ENCODE assay signal across 13 cellular contexts in genomic region chr4:74969507-74970474, GRCh38. TPM values are rescaled to one million over a fixed set of nuclear protein-coding genes. Genes with fewer than 3 reads are reported as not detected.
A peak's percentile ranks its signal among the peaks of the same experiment; 100 is the strongest.
DNase-seq lines count a peak whose midpoint lies in the region; ATAC-seq lines count a peak whose summit lies in the region.
"Had no signal": no experiment of that assay in that cellular context is flagged by ENCODE, and none has a peak within 500 bp of the region (broad histone marks: within the 10 kb centered on the region; RNA-seq: fewer than 3 reads in every experiment).

No MANE protein-coding gene starts in this region.

- no peaks in the 10 kb centered on the region for H3K79me2 ChIP-seq in mesendoderm (ENCODE audit: control insufficient read depth, insufficient read depth, low read length)

- peaks cover 7% of the 10 kb centered on the region for H3K4me1 ChIP-seq in mesendoderm (ENCODE audit: control insufficient read depth, low read depth, low read length)

- H2AK5ac ChIP-seq in mesendoderm (ENCODE audit: low read length) = no peak overlapping the region

- ATAC-seq in GM21367 (IDR thresholded peaks at IDR 0.05; ENCODE audit: unreplicated experiment) (no peak), HG03108 (IDR thresholded peaks at IDR 0.05; ENCODE audit: unreplicated experiment) (no peak)

- no peak overlapping the region for H3K4me3 ChIP-seq in mesendoderm (ENCODE audit: low read length)

- H3K4ac ChIP-seq in mesendoderm (ENCODE audit: low read depth, low read length) = no peak overlapping the region

- no peak overlapping the region for H3K56ac ChIP-seq in mesendoderm (ENCODE audit: low read length)

- H3K4me1 Mint-ChIP-seq in dendritic cell treated with granulocyte-macrophage colony-stimulating factor and Interleukin-4, amounts not matched to agents 40 ng/mL and 50 ng/mL, for 4 days (ENCODE audit: low read depth) = peaks cover 22% of the 10 kb centered on the region
- H3K4me1 Mint-ChIP-seq: activated naive CD4-positive, alpha-beta T cell treated with anti-CD3 and anti-CD28 coated beads, Interleukin-2, amount 10 ng/mL, durations not matched to agents 7 days and 5 days had no signal

- intact Hi-C loops in dendritic cell treated with granulocyte-macrophage colony-stimulating factor and Interleukin-4, amounts not matched to agents 40 ng/mL and 50 ng/mL, for 4 days (cut with micrococcal nuclease) = no loop called here

- no peak overlapping the region for H3K18ac ChIP-seq in mesendoderm (ENCODE audit: low read length)

- WGBS in mesendoderm (ENCODE audit: extremely low coverage, insufficient coverage, low lambda C conversion rate) = no CpG with 5 or more reads among the region's 9 CpGs

- H3K79me1 ChIP-seq in mesendoderm (ENCODE audit: low read length) = no peaks in the 10 kb centered on the region

- H2BK15ac ChIP-seq in mesendoderm (replicated peaks; ENCODE audit: low read depth) = no peak overlapping the region

- H3K4me2 ChIP-seq in mesendoderm (ENCODE audit: low read length) = no peak overlapping the region

- H3K27ac Mint-ChIP-seq in dendritic cell treated with granulocyte-macrophage colony-stimulating factor and Interleukin-4, amounts not matched to agents 40 ng/mL and 50 ng/mL, for 4 days = peak overlapping the region; percentile 22
- H3K27ac Mint-ChIP-seq: activated naive CD4-positive, alpha-beta T cell treated with anti-CD3 and anti-CD28 coated beads, Interleukin-2, amount 10 ng/mL, durations not matched to agents 7 days and 5 days; natural killer cell treated with Interleukin-12 subunit alpha and Interleukin-12 subunit beta and Interleukin-15 and Interleukin-18, amount 100 ng/mL, for 72 hours had no signal

- H3K4me3 Mint-ChIP-seq in dendritic cell treated with granulocyte-macrophage colony-stimulating factor and Interleukin-4, amounts not matched to agents 40 ng/mL and 50 ng/mL, for 4 days = no peak overlapping the region
- H3K4me3 Mint-ChIP-seq: activated naive CD4-positive, alpha-beta T cell treated with anti-CD3 and anti-CD28 coated beads, Interleukin-2, amount 10 ng/mL, durations not matched to agents 7 days and 5 days; natural killer cell treated with Interleukin-12 subunit alpha and Interleukin-12 subunit beta and Interleukin-15 and Interleukin-18, amount 100 ng/mL, for 72 hours had no signal

- no peaks in the 10 kb centered on the region for H3K27me3 ChIP-seq in mesendoderm (ENCODE audit: insufficient read depth, low read length, poor library complexity)

- H3K9me3 Mint-ChIP-seq in dendritic cell treated with granulocyte-macrophage colony-stimulating factor and Interleukin-4, amounts not matched to agents 40 ng/mL and 50 ng/mL, for 4 days = peaks cover 14% of the 10 kb centered on the region
- H3K9me3 Mint-ChIP-seq: activated naive CD4-positive, alpha-beta T cell treated with anti-CD3 and anti-CD28 coated beads, Interleukin-2, amount 10 ng/mL, durations not matched to agents 7 days and 5 days had no signal

- no peak overlapping the region for H4K8ac ChIP-seq in mesendoderm (ENCODE audit: low read depth, low read length)

- DNase-seq in NCI-H82 (lab: John Stamatoyannopoulos, UW) = peak; percentile 11
- DNase-seq in NCI-H82 treated with DMSO at 0.1 percent for 48 hours (lab: John Stamatoyannopoulos, UW; ENCODE audit: unreplicated experiment) = no peak
- DNase-seq in mesendoderm = peak; percentile 95
- no peak for DNase-seq in inferior parietal cortex (ENCODE audit: extremely low spot score)
- no peak for DNase-seq in ureter (ENCODE audit: low spot score)
- DNase-seq: activated CD4-positive, alpha-beta T cell treated with anti-CD3 and anti-CD28 coated beads, Interleukin-2, amount 50 U/mL, for 1 hour; activated naive CD4-positive, alpha-beta T cell treated with anti-CD3 and anti-CD28 coated beads, Interleukin-2, amount 10 ng/mL, durations not matched to agents 7 days and 5 days; NCI-H2227 treated with DMSO at 0.1 percent for 48 hours; stimulated activated CD4-positive, alpha-beta T cell treated with anti-CD3 and anti-CD28 coated beads, Interleukin-2, amount 100 ng/mL, for 48 hours had no signal

- no peak overlapping the region for H3K23ac ChIP-seq in mesendoderm (ENCODE audit: low read length)

- H2BK5ac ChIP-seq in mesendoderm (ENCODE audit: low read length) = no peak overlapping the region

- H3K36me3 Mint-ChIP-seq in dendritic cell treated with granulocyte-macrophage colony-stimulating factor and Interleukin-4, amounts not matched to agents 40 ng/mL and 50 ng/mL, for 4 days (ENCODE audit: low read depth) = peaks cover 6% of the 10 kb centered on the region
- H3K36me3 Mint-ChIP-seq: activated naive CD4-positive, alpha-beta T cell treated with anti-CD3 and anti-CD28 coated beads, Interleukin-2, amount 10 ng/mL, durations not matched to agents 7 days and 5 days; natural killer cell treated with Interleukin-12 subunit alpha and Interleukin-12 subunit beta and Interleukin-15 and Interleukin-18, amount 100 ng/mL, for 72 hours had no signal

- H4K5ac ChIP-seq in mesendoderm (ENCODE audit: low read length) = no peak overlapping the region

- no peak overlapping the region for H3K27ac ChIP-seq in mesendoderm (ENCODE audit: low read depth, low read length)

- no peak overlapping the region for H2BK120ac ChIP-seq in mesendoderm (ENCODE audit: low read depth, low read length)

- no peak overlapping the region for H3K9ac ChIP-seq in mesendoderm (ENCODE audit: low read length)

- H3K27me3 Mint-ChIP-seq in dendritic cell treated with granulocyte-macrophage colony-stimulating factor and Interleukin-4, amounts not matched to agents 40 ng/mL and 50 ng/mL, for 4 days = peaks cover 19% of the 10 kb centered on the region
- H3K27me3 Mint-ChIP-seq: activated naive CD4-positive, alpha-beta T cell treated with anti-CD3 and anti-CD28 coated beads, Interleukin-2, amount 10 ng/mL, durations not matched to agents 7 days and 5 days had no signal

- no peaks in the 10 kb centered on the region for H3K36me3 ChIP-seq in mesendoderm (ENCODE audit: control insufficient read depth, insufficient read depth, low read length)

RNA-seq across cellular contexts. Expression of gene PARM1, which starts 36.9 kb away (rescaled TPM):
- 2.4 TPM for polyA plus RNA-seq in mesendoderm (2013, experiment 1 of 2)
- 2.7 TPM for polyA plus RNA-seq in mesendoderm (2013, experiment 2 of 2)
- 134 TPM for total RNA-seq in ureter

Comparison
In these comparisons a context has a peak if more than half of its experiments do, and no peak if none do; other contexts are left out.
1. DNase-seq: peak in NCI-H82 (single experiment) and mesendoderm (single experiment); none in NCI-H82 treated with DMSO at 0.1 percent for 48 hours (single experiment), inferior parietal cortex (single experiment) and ureter (single experiment).